Comparison of ENCODE assay signal across 8 cellular contexts in the genomic region with DNA sequence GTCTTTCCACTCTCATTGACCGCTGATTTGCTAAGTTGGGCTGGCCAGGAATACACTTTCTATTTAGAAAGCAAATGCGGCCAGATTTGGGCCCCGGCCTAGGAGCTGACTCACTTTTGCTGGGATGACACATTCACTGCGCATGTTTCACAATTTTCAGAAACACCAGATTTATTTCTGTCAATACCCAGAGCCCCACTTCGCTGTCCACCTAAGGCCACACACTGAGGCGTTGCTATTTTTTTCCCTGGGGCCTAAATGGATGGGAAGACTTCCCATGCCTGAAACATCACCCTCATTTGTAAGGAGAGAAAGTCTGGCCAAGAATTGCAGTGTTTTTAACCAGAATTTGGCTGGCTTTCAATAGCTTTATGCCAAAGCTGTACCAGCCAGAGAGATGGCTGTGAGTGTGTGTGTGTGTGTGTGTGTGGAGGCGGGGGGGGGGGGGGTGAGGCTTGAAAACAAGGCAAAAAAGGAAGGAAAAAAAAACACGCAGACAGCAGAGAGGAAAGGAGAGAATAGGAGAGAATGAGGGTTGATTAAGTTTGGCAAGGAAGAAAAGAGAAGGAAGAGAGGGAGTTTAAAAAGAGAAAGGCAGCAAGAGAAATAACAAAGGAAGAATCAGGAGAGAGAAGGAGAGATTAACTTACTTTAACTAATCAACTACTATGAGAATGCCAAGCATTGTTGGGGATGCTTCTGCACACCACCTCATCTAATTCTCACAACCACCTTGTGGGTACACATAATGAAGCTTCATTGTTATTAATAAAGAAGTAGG.
DNase-seq lines count a peak whose midpoint lies in the region; ATAC-seq and TF ChIP-seq lines count a peak whose summit lies in the region.

No MANE protein-coding gene starts in this region.

- peak; percentile 99 for DNase-seq in EH (ENCODE audit: low read depth)
- DNase-seq in PC-3, result peak; percentile 91
- DNase-seq in esophagus squamous epithelium (lab: John Stamatoyannopoulos, UW), result no peak
- no peak for DNase-seq in omental fat pad (ENCODE audit: low spot score)
- DNase-seq in NCI-H2227 treated with DMSO at 0.1 percent for 48 hours (lab: John Stamatoyannopoulos, UW), result no peak
- DNase-seq in activated naive CD8-positive, alpha-beta T cell treated with anti-CD3 and anti-CD28 coated beads, Interleukin-2, amount 50 U/mL, for 24 hours, result no peak
- no peak for DNase-seq in NCI-H187 treated with DMSO at 0.1 percent for 48 hours (lab: John Stamatoyannopoulos, UW)
- DNase-seq in mesothelial cell of epicardium (ENCODE audit: low spot score in 2 of 2, unreplicated experiment in 2 of 2), result no peak

- no peaks in the 10 kb centered on the region for H3K27me3 Mint-ChIP-seq in activated naive CD8-positive, alpha-beta T cell treated with anti-CD3 and anti-CD28 coated beads, Interleukin-2, amount 50 U/mL, for 24 hours
- H3K27me3 Mint-ChIP-seq in mesothelial cell of epicardium (ENCODE audit: low read depth), result no peaks in the 10 kb centered on the region

- 12 to 16% methylated on average over 7 of the region's 8 CpGs for WGBS in esophagus squamous epithelium, 2 donors

- no peaks in the 10 kb centered on the region for H3K9me3 Mint-ChIP-seq in activated naive CD8-positive, alpha-beta T cell treated with anti-CD3 and anti-CD28 coated beads, Interleukin-2, amount 50 U/mL, for 24 hours
- H3K9me3 Mint-ChIP-seq in mesothelial cell of epicardium, result no peaks in the 10 kb centered on the region

- TF ChIP-seq CTCF in PC-3 (conservative IDR thresholded peaks at IDR 0.05; ENCODE audit: low read depth, low read length) (no peak), esophagus squamous epithelium (IDR thresholded peaks at IDR 0.05) (no peak), omental fat pad (IDR thresholded peaks at IDR 0.05) (no peak), mesothelial cell of epicardium (IDR thresholded peaks at IDR 0.05; ENCODE audit: unreplicated experiment) (no peak)

- H3K4me2 ChIP-seq in PC-3 (ENCODE audit: low read length), result peak overlapping the region; percentile 86

- no peak overlapping the region for H3K27ac Mint-ChIP-seq in activated naive CD8-positive, alpha-beta T cell treated with anti-CD3 and anti-CD28 coated beads, Interleukin-2, amount 50 U/mL, for 24 hours
- H3K27ac Mint-ChIP-seq in mesothelial cell of epicardium, result no peak overlapping the region

- CTCF ChIA-PET in PC-3 (lab: Charles Lee), result no interaction called here

- peaks cover 6% of the 10 kb centered on the region for H3F3A ChIP-seq in PC-3 (ENCODE audit: low read length, unreplicated experiment)

- POLR2A ChIA-PET in PC-3 (lab: Charles Lee; ENCODE audit: unreplicated experiment), result interaction anchor here (0.6 kb wide), 2 partner anchors 305 to 409 kb away, joined by 4 to 5 read pairs; no protein-coding TSS in a partner anchor

- no peak overlapping the region for H2AFZ ChIP-seq in PC-3 (ENCODE audit: low read length)

- H3K79me2 ChIP-seq in PC-3 (ENCODE audit: low read length), result no peaks in the 10 kb centered on the region

- H4K20me1 ChIP-seq in PC-3 (ENCODE audit: low read length), result no peaks in the 10 kb centered on the region

- no peaks in the 10 kb centered on the region for H3K36me3 ChIP-seq in PC-3 (ENCODE audit: low read depth, low read length)
- no peaks in the 10 kb centered on the region for H3K36me3 ChIP-seq in esophagus squamous epithelium

- no peaks in the 10 kb centered on the region for H3K9me2 ChIP-seq in PC-3 (replicated peaks; ENCODE audit: low read length)

- intact Hi-C loops in PC-3 (cut with micrococcal nuclease) (loop anchor here (1.0 to 10.0 kb wide), 6 partner anchors 40 to 816 kb away; no protein-coding TSS in a partner anchor), esophagus squamous epithelium (cut with DNase I) (no loop called here)

- H3K4me3 ChIP-seq in PC-3 (ENCODE audit: low read length) (peak overlapping the region; percentile 53; the same call in 1 of the 2 replicates), esophagus squamous epithelium (no peak overlapping the region)

- H3K36me3 Mint-ChIP-seq in activated naive CD8-positive, alpha-beta T cell treated with anti-CD3 and anti-CD28 coated beads, Interleukin-2, amount 50 U/mL, for 24 hours (ENCODE audit: low read depth), result no peaks in the 10 kb centered on the region
- no peaks in the 10 kb centered on the region for H3K36me3 Mint-ChIP-seq in mesothelial cell of epicardium

- BruUV-seq in PC-3 (replicated peaks; lab: Mats Ljungman, UMichigan), result no TSS peak

- no peaks in the 10 kb centered on the region for H3K27me3 ChIP-seq in PC-3 (ENCODE audit: low read length)
- no peaks in the 10 kb centered on the region for H3K27me3 ChIP-seq in esophagus squamous epithelium

- no peaks in the 10 kb centered on the region for H3K4me1 Mint-ChIP-seq in activated naive CD8-positive, alpha-beta T cell treated with anti-CD3 and anti-CD28 coated beads, Interleukin-2, amount 50 U/mL, for 24 hours
- peaks cover 7% of the 10 kb centered on the region for H3K4me1 Mint-ChIP-seq in mesothelial cell of epicardium

- H3K9me3 ChIP-seq in PC-3 (ENCODE audit: low read length) (no peaks in the 10 kb centered on the region), esophagus squamous epithelium (no peaks in the 10 kb centered on the region)

- H3K4me1 ChIP-seq in PC-3 (ENCODE audit: insufficient read depth, low read length) (peaks cover 53% of the 10 kb centered on the region), esophagus squamous epithelium (peaks cover 26 to 56% (median 38%) of the 10 kb centered on the region in 3 donors)

- no peak overlapping the region for H3K4me3 Mint-ChIP-seq in activated naive CD8-positive, alpha-beta T cell treated with anti-CD3 and anti-CD28 coated beads, Interleukin-2, amount 50 U/mL, for 24 hours
- no peak overlapping the region for H3K4me3 Mint-ChIP-seq in mesothelial cell of epicardium

- peak overlapping the region; percentile 75 for H3K9ac ChIP-seq in PC-3 (ENCODE audit: low read length)

- TF ChIP-seq POLR2A in esophagus squamous epithelium (IDR thresholded peaks at IDR 0.05), result no peak

- H3K27ac ChIP-seq in PC-3 (ENCODE audit: low read length) (peak overlapping the region; percentile 99), esophagus squamous epithelium (peak overlapping the region; percentile 58 to 93 (median 86))

- ATAC-seq in PC-3, result peak; percentile 47
- peak; percentile 89 for ATAC-seq in omental fat pad (ENCODE audit: low FRiP score)
- ATAC-seq in activated naive CD8-positive, alpha-beta T cell treated with anti-CD3 and anti-CD28 coated beads, Interleukin-2, amount 50 U/mL, for 24 hours, result no peak

Comparison
In these comparisons a context has a peak if more than half of its experiments do, and no peak if none do; other contexts are left out.
1. DNase-seq: peak in EH (single experiment) and PC-3 (single experiment); none in esophagus squamous epithelium (single experiment), omental fat pad (single experiment), NCI-H2227 treated with DMSO at 0.1 percent for 48 hours (single experiment), activated naive CD8-positive, alpha-beta T cell treated with anti-CD3 and anti-CD28 coated beads, Interleukin-2, amount 50 U/mL, for 24 hours (single experiment), NCI-H187 treated with DMSO at 0.1 percent for 48 hours (single experiment) and mesothelial cell of epicardium (0 of 2).